ENCODE assay signal across 14 cellular contexts in the genomic region with DNA sequence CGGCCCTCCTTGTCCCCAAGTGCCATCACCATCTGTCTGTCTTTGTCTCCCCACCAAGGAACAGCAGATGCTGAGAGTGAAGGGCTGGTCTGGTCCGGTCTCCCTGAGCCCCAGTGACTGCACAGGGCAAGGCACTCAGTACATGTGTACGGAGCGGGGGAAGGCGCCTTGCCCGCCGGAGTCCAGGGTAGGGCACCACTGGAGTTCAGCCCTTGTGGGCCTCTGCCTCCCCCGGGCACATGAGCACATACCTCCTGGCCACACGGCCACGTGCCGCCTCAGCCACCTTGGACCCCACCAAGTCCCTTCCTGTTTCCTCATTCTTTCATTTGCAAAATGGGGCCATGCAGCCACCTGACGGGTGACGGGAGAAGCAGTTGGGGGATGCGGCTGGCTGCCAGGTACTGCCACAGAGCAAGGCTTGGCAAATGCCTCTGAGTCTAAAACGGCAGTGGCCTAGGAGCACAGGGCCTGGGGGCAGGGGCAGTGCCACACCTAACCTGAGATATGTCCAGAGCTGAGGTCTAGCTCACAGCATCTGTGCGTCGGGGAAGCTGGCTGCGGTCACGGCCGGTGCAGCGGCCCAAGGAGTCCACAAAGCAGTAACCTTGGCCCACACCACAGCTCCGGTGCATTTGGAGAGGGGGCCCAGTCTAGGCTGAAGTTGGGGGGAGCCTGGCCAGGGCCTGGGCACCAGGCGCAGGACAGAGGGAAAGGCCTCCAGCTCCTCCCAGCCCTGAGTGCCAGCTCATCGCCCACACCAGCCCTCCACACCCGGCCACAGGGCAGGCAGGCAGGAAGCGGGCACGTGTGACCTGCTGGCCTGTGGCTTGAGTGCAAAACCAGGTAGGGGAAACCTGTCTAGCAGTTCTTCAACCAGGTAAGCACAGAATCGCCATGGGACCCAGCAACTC. TPM values are rescaled to one million over a fixed set of nuclear protein-coding genes. Genes with fewer than 3 reads are reported as not detected.
DNase-seq lines count a peak whose midpoint lies in the region; ATAC-seq and TF ChIP-seq lines count a peak whose summit lies in the region.
"Had no signal": no experiment of that assay in that cellular context is flagged by ENCODE, and none has a peak within 500 bp of the region (broad histone marks: within the 10 kb centered on the region; RNA-seq: fewer than 3 reads in every experiment).

No MANE protein-coding gene starts in this region.

- H3K36me3 ChIP-seq in left ventricle myocardium inferior (no peaks in the 10 kb centered on the region), right atrium auricular region (no peaks in the 10 kb centered on the region)

- H3K4me1 Mint-ChIP-seq in T-helper 17 cell: peaks cover 2% of the 10 kb centered on the region

- DNase-seq in left ventricle myocardium inferior: peak; percentile 12
- no peak for DNase-seq in right atrium auricular region (ENCODE audit: low spot score)
- DNase-seq in T-helper 17 cell: no peak
- peak; percentile 73 for DNase-seq in kidney tubule cell (ENCODE audit: low spot score)
- no peak for DNase-seq in ecto neural progenitor cell (ENCODE audit: low spot score)
- DNase-seq in NOMO-1 (lab: John Stamatoyannopoulos, UW; ENCODE audit: unreplicated experiment in 2 of 2): no peak
- no peak for DNase-seq in central memory CD4-positive, alpha-beta T cell
- DNase-seq: activated T-cell treated with anti-CD3 and anti-CD28 coated beads, Interleukin-2, amount 50 U/mL, for 72 hours; Karpas-422; NCI-H2081 treated with DMSO at 0.1 percent for 48 hours; NK-92 treated with Interleukin-12 subunit alpha and Interleukin-12 subunit beta, amount 100 ng/mL, for 24 hours had no signal

- H3K27ac Mint-ChIP-seq in T-helper 17 cell: peak overlapping the region; percentile 24
- H3K27ac Mint-ChIP-seq: activated T-cell treated with anti-CD3 and anti-CD28 coated beads, Interleukin-2, amount 50 U/mL, for 72 hours had no signal

- no peaks in the 10 kb centered on the region for H3K27me3 Mint-ChIP-seq in T-helper 17 cell

- ATAC-seq in T-helper 17 cell: no peak
- no peak for ATAC-seq in GM19324 (IDR thresholded peaks at IDR 0.05; ENCODE audit: low FRiP score, unreplicated experiment)
- ATAC-seq: activated T-cell treated with anti-CD3 and anti-CD28 coated beads, Interleukin-2, amount 50 U/mL, for 72 hours had no signal

- H3K27ac ChIP-seq in left ventricle myocardium inferior (replicated peaks): no peak overlapping the region
- H3K27ac ChIP-seq in right atrium auricular region: no peak overlapping the region

- H3K4me3 Mint-ChIP-seq in T-helper 17 cell: no peak overlapping the region
- H3K4me3 Mint-ChIP-seq: activated T-cell treated with anti-CD3 and anti-CD28 coated beads, Interleukin-2, amount 50 U/mL, for 72 hours had no signal

- peaks cover 61% of the 10 kb centered on the region for H3K27me3 ChIP-seq in left ventricle myocardium inferior (ENCODE audit: low read depth)
- H3K27me3 ChIP-seq in right atrium auricular region: peaks cover 0 to 8% of the 10 kb centered on the region in 2 donors

- H3K36me3 Mint-ChIP-seq in T-helper 17 cell (ENCODE audit: low read depth): no peaks in the 10 kb centered on the region

- TF ChIP-seq CTCF in left ventricle myocardium inferior (IDR thresholded peaks at IDR 0.05; ENCODE audit: borderline replicate concordance) (no peak), right atrium auricular region (IDR thresholded peaks at IDR 0.05) (no peak)

- H3K4me1 ChIP-seq in left ventricle myocardium inferior (peaks cover 12% of the 10 kb centered on the region), right atrium auricular region (peaks cover 0 to 14% of the 10 kb centered on the region in 2 donors)

- no peaks in the 10 kb centered on the region for H3K9me3 ChIP-seq in left ventricle myocardium inferior (replicated peaks)
- no peaks in the 10 kb centered on the region for H3K9me3 ChIP-seq in right atrium auricular region
- H3K9me3 ChIP-seq in T-helper 17 cell (ENCODE audit: control insufficient read depth, low read length, poor library complexity, severe bottlenecking): no peaks in the 10 kb centered on the region

- H3K4me3 ChIP-seq in left ventricle myocardium inferior (no peak overlapping the region), right atrium auricular region (no peak overlapping the region)

- intact Hi-C loops in left ventricle myocardium inferior (cut with micrococcal nuclease): no loop called here

RNA-seq across cellular contexts. Expression of gene ADAP1, which starts 5.2 kb away (rescaled TPM):
- total RNA-seq in left ventricle myocardium inferior (8.4 TPM), right atrium auricular region (1 to 10 TPM; 4.2 to 7.7 TPM), T-helper 17 cell (10 to 100 TPM in 1 of 2 donors, 1 to 10 TPM in 1; 6.7 to 15.4 TPM)

RNA-seq across cellular contexts. Expression of gene COX19, which starts 26.1 kb away (rescaled TPM):
- total RNA-seq in left ventricle myocardium inferior (8.5 TPM), right atrium auricular region (1 to 10 TPM; 2.8 to 5.5 TPM), T-helper 17 cell (10 to 100 TPM; 40.1 to 43.2 TPM)

RNA-seq across cellular contexts. Expression of gene CYP2W1, which starts 33.7 kb away (rescaled TPM):
- not detected for total RNA-seq in left ventricle myocardium inferior
- total RNA-seq in right atrium auricular region: not detected
- total RNA-seq in T-helper 17 cell: not detected
- total RNA-seq: activated T-cell treated with anti-CD3 and anti-CD28 coated beads, Interleukin-2, amount 50 U/mL, for 72 hours; Daoy; osteocyte had no signal

Comparison
In these comparisons a context has a peak if more than half of its experiments do, and no peak if none do; other contexts are left out.
1. DNase-seq: peak in left ventricle myocardium inferior (single experiment) and kidney tubule cell (single experiment); none in right atrium auricular region (single experiment), T-helper 17 cell (0 of 3), ecto neural progenitor cell (single experiment), NOMO-1 (0 of 2) and central memory CD4-positive, alpha-beta T cell (single experiment).